In the genomic region with DNA sequence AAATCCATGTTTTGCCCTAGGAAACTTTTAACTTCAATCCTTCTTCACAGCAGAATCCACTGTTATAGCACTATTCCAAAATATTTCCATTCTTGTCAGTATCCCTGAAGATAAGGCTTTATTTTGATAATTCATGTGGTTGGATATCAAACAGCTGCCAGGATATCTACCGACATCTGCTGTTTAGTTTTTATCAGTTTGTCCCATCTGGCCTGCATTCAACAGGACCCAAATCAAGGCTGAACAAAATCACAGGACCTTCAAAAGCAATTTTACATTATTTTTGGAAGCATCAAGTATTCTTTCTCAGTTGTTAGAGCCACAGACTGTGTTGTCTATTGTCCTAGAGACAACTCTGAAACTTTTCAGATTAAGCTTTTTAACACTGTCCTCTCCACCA, we compare ENCODE assay signal across 26 cellular contexts.
"Had no signal": no experiment of that assay in that cellular context is flagged by ENCODE, and none has a peak within 500 bp of the region (broad histone marks: within the 10 kb centered on the region; RNA-seq: fewer than 3 reads in every experiment).

No MANE protein-coding gene starts in this region.

- ATAC-seq: activated CD4-positive, alpha-beta T cell treated with anti-CD3 and anti-CD28 coated beads for 36 hours; activated CD8-positive, alpha-beta memory T cell treated with anti-CD3 and anti-CD28 coated beads, Interleukin-2, amount 10 ng/mL, durations not matched to agents 7 days and 5 days; activated CD8-positive, alpha-beta T cell treated with anti-CD3 and anti-CD28 coated beads, Interleukin-2, amount 10 ng/mL, durations not matched to agents 7 days and 5 days; activated naive CD8-positive, alpha-beta T cell treated with anti-CD3 and anti-CD28 coated beads, Interleukin-2, amount 50 U/mL, for 24 hours; esophagus mucosa; heart right ventricle; T-helper 17 cell had no signal

- FAIRE-seq: endometrium, frontal cortex had no signal

- DNase-seq: activated CD4-positive, alpha-beta memory T cell treated with anti-CD3 and anti-CD28 coated beads for 36 hours; activated CD4-positive, alpha-beta T cell treated with anti-CD3 and anti-CD28 coated beads for 36 hours; activated CD4-positive, alpha-beta T cell treated with anti-CD3 and anti-CD28 coated beads, Interleukin-2, amount 10 ng/mL, durations not matched to agents 24 days and 14 days; activated CD4-positive, CD25-positive, alpha-beta regulatory T cell; activated CD4-positive, CD25-positive, alpha-beta regulatory T cell treated with anti-CD3 and anti-CD28 coated beads, Interleukin-2, amount 50 U/mL, for 72 hours; activated CD8-positive, alpha-beta memory T cell treated with anti-CD3 and anti-CD28 coated beads, Interleukin-2, amount 10 ng/mL, durations not matched to agents 7 days and 5 days; activated CD8-positive, alpha-beta memory T cell treated with anti-CD3 and anti-CD28 coated beads, Interleukin-2, amount 50 U/mL, for 4 hours; activated CD8-positive, alpha-beta T cell treated with anti-CD3 and anti-CD28 coated beads, Interleukin-2, amount 10 ng/mL, durations not matched to agents 7 days and 5 days; activated effector memory CD4-positive, alpha-beta T cell treated with anti-CD3 and anti-CD28 coated beads, Interleukin-2, amount 50 U/mL, for 16 hours; activated naive CD4-positive, alpha-beta T cell treated with anti-CD3 and anti-CD28 coated beads for 36 hours; activated naive CD8-positive, alpha-beta T cell treated with anti-CD3 and anti-CD28 coated beads for 36 hours; activated naive CD8-positive, alpha-beta T cell treated with anti-CD3 and anti-CD28 coated beads, Interleukin-2, amount 50 U/mL, for 24 hours; activated T-cell treated with anti-CD3 and anti-CD28 coated beads, Interleukin-2, amount 50 U/mL, for 1 hour; activated T-cell treated with anti-CD3 and anti-CD28 coated beads, Interleukin-2, amount 50 U/mL, for 48 hours; central memory CD4-positive, alpha-beta T cell; cerebellar nuclear complex; colonic mucosa; effector CD8-positive, alpha-beta T cell; foreskin fibroblast; glutamatergic neuron; heart right ventricle; T-helper 17 cell; T1000 had no signal
